Comparison of ENCODE assay signal across 28 cellular contexts in the genomic region with DNA sequence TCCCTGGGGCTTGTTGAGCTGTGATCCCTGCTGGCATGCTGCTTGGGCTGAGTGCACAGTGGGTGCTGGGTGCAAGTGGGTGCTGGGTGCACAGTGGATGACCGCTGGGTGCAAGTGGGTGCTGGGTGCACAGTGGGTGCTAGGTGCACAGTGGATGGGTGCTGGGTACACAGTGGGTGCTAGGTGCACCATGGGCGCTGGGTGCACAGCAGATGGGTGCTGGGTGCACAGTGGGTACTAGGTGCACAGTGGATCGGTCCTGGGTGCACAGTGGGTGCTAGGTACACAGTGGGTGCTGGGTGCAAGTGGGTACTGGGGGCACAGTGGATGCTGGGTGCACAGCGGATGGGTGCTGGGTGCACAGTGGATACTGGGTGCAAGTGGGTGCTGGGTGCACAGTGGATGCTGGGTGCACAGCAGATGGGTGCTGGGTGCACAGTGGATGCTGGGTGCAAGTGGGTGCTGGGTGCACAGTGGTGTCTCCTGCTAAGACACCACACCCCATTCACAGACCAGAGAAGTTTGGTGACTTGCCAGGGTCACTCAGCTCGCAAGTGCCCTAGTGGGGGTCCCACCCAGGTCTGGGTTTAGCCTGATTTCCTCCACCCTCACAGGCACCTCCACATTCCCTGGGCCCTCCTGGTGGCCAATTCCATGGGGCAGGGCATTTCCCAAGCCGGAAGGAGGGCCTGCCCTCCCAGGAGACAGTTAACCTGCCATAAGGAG.
"Had no signal": no experiment of that assay in that cellular context is flagged by ENCODE, and none has a peak within 500 bp of the region (broad histone marks: within the 10 kb centered on the region; RNA-seq: fewer than 3 reads in every experiment).

No MANE protein-coding gene starts in this region.

- DNase-seq: activated CD4-positive, alpha-beta memory T cell treated with anti-CD3 and anti-CD28 coated beads, Interleukin-2, amount 10 ng/mL, durations not matched to agents 7 days and 5 days; activated CD4-positive, alpha-beta T cell treated with anti-CD3 and anti-CD28 coated beads for 1 hour; activated CD4-positive, alpha-beta T cell treated with anti-CD3 and anti-CD28 coated beads for 48 hours; activated CD4-positive, CD25-positive, alpha-beta regulatory T cell; activated CD8-positive, alpha-beta memory T cell treated with anti-CD3 and anti-CD28 coated beads for 24 hours; activated CD8-positive, alpha-beta memory T cell treated with anti-CD3 and anti-CD28 coated beads, Interleukin-2, amount 10 ng/mL, durations not matched to agents 7 days and 5 days; activated CD8-positive, alpha-beta memory T cell treated with anti-CD3 and anti-CD28 coated beads, Interleukin-2, amount 50 U/mL, for 48 hours; activated effector memory CD4-positive, alpha-beta T cell treated with Interleukin-2 at 50 U/mL for 16 hours; activated naive CD4-positive, alpha-beta T cell treated with anti-CD3 and anti-CD28 coated beads, Interleukin-2, amount 10 ng/mL, durations not matched to agents 7 days and 5 days; activated naive CD8-positive, alpha-beta T cell treated with anti-CD3 and anti-CD28 coated beads, Interleukin-2, amount 50 U/mL, for 24 hours; activated T-cell treated with anti-CD3 and anti-CD28 coated beads, Interleukin-2, amount 50 U/mL, for 48 hours; anterior cingulate cortex; brain microvascular endothelial cell; NCI-H1048; NCI-H1105 treated with DMSO at 0.1 percent for 48 hours; NCI-H1436; NCI-H1694; NCI-H1930; NCI-H345; NCI-H524 treated with DMSO at 0.1 percent for 48 hours; RPMI8226; SHP77 treated with DMSO at 0.1 percent for 48 hours; SW 1271; T-helper 1 cell; T1000; WERI-Rb-1 had no signal

- ATAC-seq: activated CD8-positive, alpha-beta memory T cell treated with anti-CD3 and anti-CD28 coated beads, Interleukin-2, amount 10 ng/mL, durations not matched to agents 7 days and 5 days; activated naive CD8-positive, alpha-beta T cell treated with anti-CD3 and anti-CD28 coated beads, Interleukin-2, amount 50 U/mL, for 24 hours; Panc1 had no signal

- H3K4me3 ChIP-seq: cardiac muscle cell had no signal

- H3K27ac ChIP-seq: brain microvascular endothelial cell, cardiac muscle cell, WERI-Rb-1 had no signal

- H3K27me3 ChIP-seq: brain microvascular endothelial cell, cardiac muscle cell had no signal

- H3K36me3 ChIP-seq: brain microvascular endothelial cell, cardiac muscle cell, WERI-Rb-1 had no signal
